16 cellular contexts compared by ENCODE assay signal in the genomic region with DNA sequence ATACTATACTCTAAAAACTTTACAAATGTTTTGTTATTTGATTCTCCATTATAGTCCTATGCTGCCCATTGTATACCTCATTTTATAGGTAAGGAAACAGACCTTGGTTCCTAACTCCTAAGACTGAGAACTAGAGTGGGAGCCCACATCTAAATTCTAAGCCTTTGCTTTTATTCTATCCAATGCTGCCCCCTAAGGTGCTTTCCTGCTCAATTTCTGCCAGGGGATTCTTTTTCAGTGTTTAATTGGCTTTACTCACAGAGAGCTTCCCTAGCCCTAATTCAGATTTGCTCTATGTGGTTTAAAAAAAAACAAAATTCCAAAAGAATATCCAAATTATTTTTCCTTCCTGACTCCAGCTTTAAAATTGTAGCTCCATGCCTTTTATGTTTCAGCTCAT.
DNase-seq lines count a peak whose midpoint lies in the region; ATAC-seq, FAIRE-seq and TF ChIP-seq lines count a peak whose summit lies in the region.
"Had no signal": no experiment of that assay in that cellular context is flagged by ENCODE, and none has a peak within 500 bp of the region (broad histone marks: within the 10 kb centered on the region; RNA-seq: fewer than 3 reads in every experiment).

No MANE protein-coding gene starts in this region.

- intact Hi-C loops in Caco-2 (cut with micrococcal nuclease; ENCODE audit: unreplicated experiment): no loop called here

- TF ChIP-seq CTCF in AG09319 (IDR thresholded peaks at IDR 0.05; ENCODE audit: low read depth, low read length) (peak; percentile 12), Caco-2 (IDR thresholded peaks at IDR 0.05; ENCODE audit: insufficient read depth in 1 of 2, low read depth in 1 of 2, low read length in 1 of 2, severe bottlenecking in 1 of 2, unreplicated experiment in 1 of 2) (no peak)

- DNase-seq in AG09319 (ENCODE audit: extremely low read depth, low read depth): no peak
- DNase-seq in HCEC 1CT: peak; percentile 26
- DNase-seq in iPS-NIHi7 (ENCODE audit: extremely low spot score): peak; percentile 20
- no peak for DNase-seq in GM12892 (ENCODE audit: insufficient read length)
- DNase-seq in NCI-H1092 (lab: John Stamatoyannopoulos, UW): no peak
- DNase-seq in Caco-2: no peak
- DNase-seq in ecto neural progenitor cell (ENCODE audit: low spot score): no peak
- DNase-seq: activated CD4-positive, alpha-beta T cell treated with anti-CD3 and anti-CD28 coated beads, Interleukin-2, amount 10 ng/mL, durations not matched to agents 7 days and 5 days; CD4-positive, CD25-positive, alpha-beta regulatory T cell; effector CD8-positive, alpha-beta T cell; glutamatergic neuron had no signal

- peak; percentile 36; the same call in 1 of the 3 replicates for ATAC-seq in SK-N-SH treated with all-trans-retinoic acid at 6 μM for 48 hours
- ATAC-seq: activated T-helper 17 cell treated with anti-CD3 and anti-CD28 coated beads, Interleukin-2, amount 50 U/mL, for 72 hours; naive thymus-derived CD4-positive, alpha-beta T cell; Panc1 had no signal

- POLR2A ChIA-PET in Caco-2 (lab: Charles Lee): no interaction called here

- BruUV-seq in Caco-2 (replicated peaks; lab: Mats Ljungman, UMichigan): no TSS peak

- H3K4me1 Mint-ChIP-seq in Caco-2 (ENCODE audit: low read depth, unreplicated experiment): no peaks in the 10 kb centered on the region
- H3K4me1 Mint-ChIP-seq: activated CD4-positive, alpha-beta T cell treated with anti-CD3 and anti-CD28 coated beads, Interleukin-2, amount 10 ng/mL, durations not matched to agents 7 days and 5 days; activated T-helper 17 cell treated with anti-CD3 and anti-CD28 coated beads, Interleukin-2, amount 50 U/mL, for 72 hours had no signal

- no peaks in the 10 kb centered on the region; the same call in 1 of the 2 replicates for H3K4me1 ChIP-seq in Caco-2

- no peaks in the 10 kb centered on the region for H3K36me3 ChIP-seq in Caco-2 (ENCODE audit: control insufficient read depth, insufficient read depth, low read length)

- CTCF ChIA-PET in Caco-2 (lab: Charles Lee): no interaction called here

- H3K4me3 ChIP-seq in Caco-2 (ENCODE audit: low read depth, low read length): no peak overlapping the region

- no peaks in the 10 kb centered on the region for H3K9me3 Mint-ChIP-seq in Caco-2 (ENCODE audit: unreplicated experiment)
- H3K9me3 Mint-ChIP-seq: activated CD4-positive, alpha-beta T cell treated with anti-CD3 and anti-CD28 coated beads, Interleukin-2, amount 10 ng/mL, durations not matched to agents 7 days and 5 days; activated T-helper 17 cell treated with anti-CD3 and anti-CD28 coated beads, Interleukin-2, amount 50 U/mL, for 72 hours; CD4-positive, CD25-positive, alpha-beta regulatory T cell; naive thymus-derived CD4-positive, alpha-beta T cell; T-helper 1 cell treated with Interleukin-12 subunit alpha and Interleukin-12 subunit beta and Interleukin-4 antibody, amounts not matched to agents 30 μg/mL and 1 μg/mL, for 36 hours had no signal

- no peaks in the 10 kb centered on the region for H3K27me3 ChIP-seq in Caco-2 (replicated peaks; ENCODE audit: control insufficient read depth, insufficient read depth, low read length)

- no peak overlapping the region for H3K4me3 Mint-ChIP-seq in Caco-2 (ENCODE audit: unreplicated experiment)
- H3K4me3 Mint-ChIP-seq: activated CD4-positive, alpha-beta T cell treated with anti-CD3 and anti-CD28 coated beads, Interleukin-2, amount 10 ng/mL, durations not matched to agents 7 days and 5 days; activated T-helper 17 cell treated with anti-CD3 and anti-CD28 coated beads, Interleukin-2, amount 50 U/mL, for 72 hours; CD4-positive, CD25-positive, alpha-beta regulatory T cell; naive thymus-derived CD4-positive, alpha-beta T cell; T-helper 1 cell treated with Interleukin-12 subunit alpha and Interleukin-12 subunit beta and Interleukin-4 antibody, amounts not matched to agents 30 μg/mL and 1 μg/mL, for 36 hours had no signal

- no peaks in the 10 kb centered on the region for H3K27me3 Mint-ChIP-seq in Caco-2 (ENCODE audit: insufficient read depth, unreplicated experiment)
- H3K27me3 Mint-ChIP-seq: activated CD4-positive, alpha-beta T cell treated with anti-CD3 and anti-CD28 coated beads, Interleukin-2, amount 10 ng/mL, durations not matched to agents 7 days and 5 days; activated T-helper 17 cell treated with anti-CD3 and anti-CD28 coated beads, Interleukin-2, amount 50 U/mL, for 72 hours; CD4-positive, CD25-positive, alpha-beta regulatory T cell; naive thymus-derived CD4-positive, alpha-beta T cell had no signal

- no peaks in the 10 kb centered on the region for H3K9me3 ChIP-seq in Caco-2

- no peak for TF ChIP-seq POLR2A in GM12892 (IDR thresholded peaks at IDR 0.05; ENCODE audit: low read depth, low read length)

- no peak overlapping the region for H3K27ac Mint-ChIP-seq in Caco-2 (ENCODE audit: unreplicated experiment)
- H3K27ac Mint-ChIP-seq: activated CD4-positive, alpha-beta T cell treated with anti-CD3 and anti-CD28 coated beads, Interleukin-2, amount 10 ng/mL, durations not matched to agents 7 days and 5 days; activated T-helper 17 cell treated with anti-CD3 and anti-CD28 coated beads, Interleukin-2, amount 50 U/mL, for 72 hours; CD4-positive, CD25-positive, alpha-beta regulatory T cell; naive thymus-derived CD4-positive, alpha-beta T cell; T-helper 1 cell treated with Interleukin-12 subunit alpha and Interleukin-12 subunit beta and Interleukin-4 antibody, amounts not matched to agents 30 μg/mL and 1 μg/mL, for 36 hours had no signal

- FAIRE-seq in GM12892 (lab: Jason Lieb, UNC): no peak

- peaks cover 6% of the 10 kb centered on the region for H3K36me3 Mint-ChIP-seq in Caco-2 (ENCODE audit: insufficient read depth, unreplicated experiment)
- H3K36me3 Mint-ChIP-seq: CD4-positive, CD25-positive, alpha-beta regulatory T cell had no signal

TF ChIP-seq in SK-N-SH treated with all-trans-retinoic acid at 6 μM for 48 hours, 23 proteins besides CTCF, POLR2A, EP300 and RAD21:
- TF ChIP-seq, protein P1, sequence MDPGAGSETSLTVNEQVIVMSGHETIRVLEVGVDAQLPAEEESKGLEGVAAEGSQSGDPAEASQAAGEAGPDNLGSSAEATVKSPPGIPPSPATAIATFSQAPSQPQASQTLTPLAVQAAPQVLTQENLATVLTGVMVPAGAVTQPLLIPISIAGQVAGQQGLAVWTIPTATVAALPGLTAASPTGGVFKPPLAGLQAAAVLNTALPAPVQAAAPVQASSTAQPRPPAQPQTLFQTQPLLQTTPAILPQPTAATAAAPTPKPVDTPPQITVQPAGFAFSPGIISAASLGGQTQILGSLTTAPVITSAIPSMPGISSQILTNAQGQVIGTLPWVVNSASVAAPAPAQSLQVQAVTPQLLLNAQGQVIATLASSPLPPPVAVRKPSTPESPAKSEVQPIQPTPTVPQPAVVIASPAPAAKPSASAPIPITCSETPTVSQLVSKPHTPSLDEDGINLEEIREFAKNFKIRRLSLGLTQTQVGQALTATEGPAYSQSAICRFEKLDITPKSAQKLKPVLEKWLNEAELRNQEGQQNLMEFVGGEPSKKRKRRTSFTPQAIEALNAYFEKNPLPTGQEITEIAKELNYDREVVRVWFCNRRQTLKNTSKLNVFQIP (CRISPR knock-in tag; IDR thresholded peaks at IDR 0.05; ENCODE audit: borderline replicate concordance, low read depth): no peak
- no peak for TF ChIP-seq TCF4 (CRISPR knock-in tag; IDR thresholded peaks at IDR 0.05; ENCODE audit: borderline replicate concordance)
- TF ChIP-seq ZFP30 (CRISPR knock-in tag; IDR thresholded peaks at IDR 0.05): no peak
- no peak for TF ChIP-seq BACH2 (CRISPR knock-in tag; IDR thresholded peaks at IDR 0.05; ENCODE audit: borderline replicate concordance)
- TF ChIP-seq CSDC2 (CRISPR knock-in tag; IDR thresholded peaks at IDR 0.05): no peak
- TF ChIP-seq SNAI2 (CRISPR knock-in tag; IDR thresholded peaks at IDR 0.05): no peak
- no peak for TF ChIP-seq ZFP3 (CRISPR knock-in tag; IDR thresholded peaks at IDR 0.05)
- TF ChIP-seq RARB (CRISPR knock-in tag; IDR thresholded peaks at IDR 0.05): no peak
- no peak for TF ChIP-seq ZC3H10 (CRISPR knock-in tag; IDR thresholded peaks at IDR 0.05)
- TF ChIP-seq, protein P2, sequence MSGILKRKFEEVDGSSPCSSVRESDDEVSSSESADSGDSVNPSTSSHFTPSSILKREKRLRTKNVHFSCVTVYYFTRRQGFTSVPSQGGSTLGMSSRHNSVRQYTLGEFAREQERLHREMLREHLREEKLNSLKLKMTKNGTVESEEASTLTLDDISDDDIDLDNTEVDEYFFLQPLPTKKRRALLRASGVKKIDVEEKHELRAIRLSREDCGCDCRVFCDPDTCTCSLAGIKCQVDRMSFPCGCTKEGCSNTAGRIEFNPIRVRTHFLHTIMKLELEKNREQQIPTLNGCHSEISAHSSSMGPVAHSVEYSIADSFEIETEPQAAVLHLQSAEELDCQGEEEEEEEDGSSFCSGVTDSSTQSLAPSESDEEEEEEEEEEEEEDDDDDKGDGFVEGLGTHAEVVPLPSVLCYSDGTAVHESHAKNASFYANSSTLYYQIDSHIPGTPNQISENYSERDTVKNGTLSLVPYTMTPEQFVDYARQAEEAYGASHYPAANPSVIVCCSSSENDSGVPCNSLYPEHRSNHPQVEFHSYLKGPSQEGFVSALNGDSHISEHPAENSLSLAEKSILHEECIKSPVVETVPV (CRISPR knock-in tag; IDR thresholded peaks at IDR 0.05): no peak
- no peak for TF ChIP-seq ZNF565 (CRISPR knock-in tag; conservative IDR thresholded peaks at IDR 0.05; ENCODE audit: low read depth)
TF ChIP-seq in SK-N-SH treated with all-trans-retinoic acid at 6 μM for 48 hours: peak in this region for 0.

Comparison
In these comparisons a context has a peak if more than half of its experiments do, and no peak if none do; other contexts are left out.
1. DNase-seq: peak in HCEC 1CT (single experiment) and iPS-NIHi7 (single experiment); none in AG09319 (single experiment), GM12892 (single experiment), NCI-H1092 (single experiment), Caco-2 (0 of 2) and ecto neural progenitor cell (single experiment).